1 cellular context compared by ENCODE assay signal in genomic region chr5:78666041-78666444, GRCh38.
TF ChIP-seq lines count a peak whose summit lies in the region.

No MANE protein-coding gene starts in this region.

TF ChIP-seq in H1, 55 proteins besides CTCF, POLR2A, EP300 and RAD21:
- no peak for TF ChIP-seq SUZ12 (IDR thresholded peaks at IDR 0.05; ENCODE audit: low read length)
- TF ChIP-seq, protein P1, sequence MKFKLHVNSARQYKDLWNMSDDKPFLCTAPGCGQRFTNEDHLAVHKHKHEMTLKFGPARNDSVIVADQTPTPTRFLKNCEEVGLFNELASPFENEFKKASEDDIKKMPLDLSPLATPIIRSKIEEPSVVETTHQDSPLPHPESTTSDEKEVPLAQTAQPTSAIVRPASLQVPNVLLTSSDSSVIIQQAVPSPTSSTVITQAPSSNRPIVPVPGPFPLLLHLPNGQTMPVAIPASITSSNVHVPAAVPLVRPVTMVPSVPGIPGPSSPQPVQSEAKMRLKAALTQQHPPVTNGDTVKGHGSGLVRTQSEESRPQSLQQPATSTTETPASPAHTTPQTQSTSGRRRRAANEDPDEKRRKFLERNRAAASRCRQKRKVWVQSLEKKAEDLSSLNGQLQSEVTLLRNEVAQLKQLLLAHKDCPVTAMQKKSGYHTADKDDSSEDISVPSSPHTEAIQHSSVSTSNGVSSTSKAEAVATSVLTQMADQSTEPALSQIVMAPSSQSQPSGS (IDR thresholded peaks at IDR 0.05; ENCODE audit: low read length): no peak
- TF ChIP-seq SRF (IDR thresholded peaks at IDR 0.05; ENCODE audit: low read depth, low read length): no peak
- no peak for TF ChIP-seq RBBP5 (IDR thresholded peaks at IDR 0.05; ENCODE audit: borderline replicate concordance, low read depth, low read length)
